Comparison of ENCODE assay signal across 1 cellular context in genomic region chr1:111594128-111594693, GRCh38.
TF ChIP-seq lines count a peak whose summit lies in the region.

No MANE protein-coding gene starts in this region.

TF ChIP-seq in K562, 482 proteins besides CTCF, POLR2A, EP300 and RAD21 (continued from another document and continues in another):
- TF ChIP-seq THRB (CRISPR knock-in tag; conservative IDR thresholded peaks at IDR 0.05) (0 out of 2 replicates have a peak, but pooled peaks have one; percentile 56), HMG20A (CRISPR knock-in tag; conservative IDR thresholded peaks at IDR 0.05) (no peak), NKRF (IDR thresholded peaks at IDR 0.05; ENCODE audit: borderline replicate concordance) (no peak), ATF2 (CRISPR knock-in tag; IDR thresholded peaks at IDR 0.05) (no peak), TEAD1 (CRISPR knock-in tag; IDR thresholded peaks at IDR 0.05) (no peak), SIN3A (IDR thresholded peaks at IDR 0.05; ENCODE audit: borderline replicate concordance in 2 of 2, control insufficient read depth in 1 of 2, low read depth in 2 of 2, low read length in 2 of 2) (no peak), HMGN3 (IDR thresholded peaks at IDR 0.05; ENCODE audit: borderline replicate concordance, extremely low read depth, insufficient read length, low read depth, low read length) (no peak), PTBP1 (IDR thresholded peaks at IDR 0.05; ENCODE audit: low read depth, low read length) (no peak), MCM5 (IDR thresholded peaks at IDR 0.05; ENCODE audit: low read depth) (no peak), ZBTB43 (CRISPR knock-in tag; IDR thresholded peaks at IDR 0.05) (no peak), HLTF (IDR thresholded peaks at IDR 0.05) (peak; percentile 83), ZNF282 (CRISPR knock-in tag; IDR thresholded peaks at IDR 0.05) (no peak), ZNF586 (CRISPR knock-in tag; conservative IDR thresholded peaks at IDR 0.05) (no peak), CCAR2 (IDR thresholded peaks at IDR 0.05; ENCODE audit: low read depth, low read length) (no peak), HDAC1 (IDR thresholded peaks at IDR 0.05) (peak in 1 of 2 experiments; percentile 56; a peak in 1 of 4 replicates), SETDB1 (IDR thresholded peaks at IDR 0.05; ENCODE audit: low read length) (no peak), NR1H2 (CRISPR knock-in tag; IDR thresholded peaks at IDR 0.05) (no peak), ZC3H11A (IDR thresholded peaks at IDR 0.05; ENCODE audit: low read depth, low read length) (no peak), MTF1 (CRISPR knock-in tag; IDR thresholded peaks at IDR 0.05; ENCODE audit: borderline replicate concordance) (no peak), POLR2G (IDR thresholded peaks at IDR 0.05; ENCODE audit: low read depth, low read length) (no peak), JUND (IDR thresholded peaks at IDR 0.05; ENCODE audit: borderline replicate concordance, low read depth, low read length) (no peak), JUND (tag; IDR thresholded peaks at IDR 0.05; ENCODE audit: borderline replicate concordance, low read depth, low read length) (no peak), ILK (tag; IDR thresholded peaks at IDR 0.05; ENCODE audit: borderline replicate concordance, low read depth) (no peak), ZNF280A (IDR thresholded peaks at IDR 0.05; ENCODE audit: low read depth, partially characterized antibody) (no peak), ZBTB49 (CRISPR knock-in tag; IDR thresholded peaks at IDR 0.05; ENCODE audit: borderline replicate concordance) (no peak), ELF4 (CRISPR knock-in tag; IDR thresholded peaks at IDR 0.05) (no peak), RBBP5 (IDR thresholded peaks at IDR 0.05; ENCODE audit: borderline replicate concordance, insufficient read depth, low read length, poor library complexity, severe bottlenecking) (no peak), ZNF143 (CRISPR knock-in tag; IDR thresholded peaks at IDR 0.05) (no peak), ZNF584 (CRISPR knock-in tag; IDR thresholded peaks at IDR 0.05; ENCODE audit: low read depth) (no peak), RBM14 (IDR thresholded peaks at IDR 0.05; ENCODE audit: borderline replicate concordance, insufficient read depth, low read depth, low read length) (no peak), KAT8 (IDR thresholded peaks at IDR 0.05; ENCODE audit: low read depth) (no peak), HNRNPLL (IDR thresholded peaks at IDR 0.05; ENCODE audit: low read depth, low read length, poor library complexity, severe bottlenecking) (no peak), MTA1 (IDR thresholded peaks at IDR 0.05; ENCODE audit: borderline replicate concordance) (0 out of 2 replicates have a peak, but pooled peaks have one; percentile 14), CEBPG (CRISPR knock-in tag; IDR thresholded peaks at IDR 0.05) (no peak), CEBPG (tag; conservative IDR thresholded peaks at IDR 0.05 in 1 of 2, IDR thresholded peaks at IDR 0.05 in 1 of 2) (no peak), TFAM (CRISPR knock-in tag; conservative IDR thresholded peaks at IDR 0.05) (no peak), ZNF324 (CRISPR knock-in tag; IDR thresholded peaks at IDR 0.05) (no peak), PYGO2 (tag; IDR thresholded peaks at IDR 0.05) (no peak), ELF2 (CRISPR knock-in tag; IDR thresholded peaks at IDR 0.05) (no peak), NELFE (IDR thresholded peaks at IDR 0.05; ENCODE audit: insufficient read depth, insufficient read length) (no peak), SP1 (CRISPR knock-in tag; IDR thresholded peaks at IDR 0.05) (no peak), SNRNP70 (optimal IDR thresholded peaks at IDR 0.05; ENCODE audit: low read depth, low read length) (no peak), TAF7 (tag; IDR thresholded peaks at IDR 0.05) (no peak), GABPA (tag; conservative IDR thresholded peaks at IDR 0.05; ENCODE audit: low read depth) (no peak), ZNF778 (CRISPR knock-in tag; IDR thresholded peaks at IDR 0.05) (no peak), RB1 (IDR thresholded peaks at IDR 0.05; ENCODE audit: low read depth) (no peak), SMAD3 (CRISPR knock-in tag; conservative IDR thresholded peaks at IDR 0.05) (no peak), MYNN (IDR thresholded peaks at IDR 0.05) (no peak), MYNN (CRISPR knock-in tag; IDR thresholded peaks at IDR 0.05) (no peak), ZBTB26 (CRISPR knock-in tag; IDR thresholded peaks at IDR 0.05) (peak; percentile 81; the same call in 1 of the 2 replicates), CSDE1 (IDR thresholded peaks at IDR 0.05) (no peak), NRF1 (conservative IDR thresholded peaks at IDR 0.05 in 1 of 2, IDR thresholded peaks at IDR 0.05 in 1 of 2) (no peak), ZBTB33 (CRISPR knock-in tag; IDR thresholded peaks at IDR 0.05) (no peak), REST (CRISPR knock-in tag; IDR thresholded peaks at IDR 0.05; ENCODE audit: low read depth) (no peak), KDM1A (IDR thresholded peaks at IDR 0.05) (peak in 1 of 2 experiments; percentile 38; a peak in 1 of 4 replicates), IRF2 (CRISPR knock-in tag; IDR thresholded peaks at IDR 0.05) (no peak), SOX6 (IDR thresholded peaks at IDR 0.05) (no peak), COPS2 (conservative IDR thresholded peaks at IDR 0.05) (no peak), ZNF764 (CRISPR knock-in tag; IDR thresholded peaks at IDR 0.05; ENCODE audit: low read depth) (no peak)
